ENCODE assay signal across 2 cellular contexts in genomic region chr15:26134152-26134551, GRCh38.
TF ChIP-seq lines count a peak whose summit lies in the region.

No MANE protein-coding gene starts in this region.

TF ChIP-seq in H1, 55 proteins besides CTCF, POLR2A, EP300 and RAD21:
- no peak for TF ChIP-seq EZH2 (IDR thresholded peaks at IDR 0.05; ENCODE audit: low read depth, low read length, severe bottlenecking)
- TF ChIP-seq CTBP2 (IDR thresholded peaks at IDR 0.05; ENCODE audit: borderline replicate concordance, insufficient read depth, insufficient read length, low read length) = no peak
- no peak for TF ChIP-seq RXRA (IDR thresholded peaks at IDR 0.05; ENCODE audit: insufficient read depth, low read depth, low read length)
- TF ChIP-seq GABPA (IDR thresholded peaks at IDR 0.05; ENCODE audit: borderline replicate concordance, insufficient read depth, low read length) = no peak
- no peak for TF ChIP-seq TCF12 (IDR thresholded peaks at IDR 0.05; ENCODE audit: low read depth, low read length)
- no peak for TF ChIP-seq ASH2L (IDR thresholded peaks at IDR 0.05; ENCODE audit: low read length)

TF ChIP-seq in HepG2, 621 proteins besides CTCF, POLR2A, EP300 and RAD21:
- TF ChIP-seq DPF2 (CRISPR knock-in tag; IDR thresholded peaks at IDR 0.05; ENCODE audit: borderline replicate concordance, low read depth) (no peak), AKNA (CRISPR knock-in tag; IDR thresholded peaks at IDR 0.05; ENCODE audit: borderline replicate concordance) (no peak), MLX (CRISPR knock-in tag; IDR thresholded peaks at IDR 0.05) (no peak), ZNF513 (CRISPR knock-in tag; conservative IDR thresholded peaks at IDR 0.05) (no peak), ZBTB49 (CRISPR knock-in tag; IDR thresholded peaks at IDR 0.05; ENCODE audit: borderline replicate concordance) (no peak), ERF (CRISPR knock-in tag; IDR thresholded peaks at IDR 0.05) (no peak), ZNF772 (CRISPR knock-in tag; IDR thresholded peaks at IDR 0.05) (no peak), PAWR (CRISPR knock-in tag; IDR thresholded peaks at IDR 0.05; ENCODE audit: borderline replicate concordance) (no peak), ZNF589 (CRISPR knock-in tag; conservative IDR thresholded peaks at IDR 0.05) (no peak), FOXK1 (CRISPR knock-in tag; IDR thresholded peaks at IDR 0.05; ENCODE audit: borderline replicate concordance, low read depth) (no peak), ZNF326 (CRISPR knock-in tag; IDR thresholded peaks at IDR 0.05; ENCODE audit: borderline replicate concordance) (no peak), FOXK2 (IDR thresholded peaks at IDR 0.05) (no peak), CEBPB (IDR thresholded peaks at IDR 0.05; ENCODE audit: borderline replicate concordance, low read depth, low read length) (no peak), ISX (CRISPR knock-in tag; conservative IDR thresholded peaks at IDR 0.05) (no peak), ZBTB7A (CRISPR knock-in tag; IDR thresholded peaks at IDR 0.05) (no peak), ARID4A (CRISPR knock-in tag; IDR thresholded peaks at IDR 0.05; ENCODE audit: borderline replicate concordance) (no peak), ZSCAN5A (CRISPR knock-in tag; IDR thresholded peaks at IDR 0.05; ENCODE audit: borderline replicate concordance) (no peak), ZNF800 (CRISPR knock-in tag; IDR thresholded peaks at IDR 0.05) (no peak)
